In the genomic region with DNA sequence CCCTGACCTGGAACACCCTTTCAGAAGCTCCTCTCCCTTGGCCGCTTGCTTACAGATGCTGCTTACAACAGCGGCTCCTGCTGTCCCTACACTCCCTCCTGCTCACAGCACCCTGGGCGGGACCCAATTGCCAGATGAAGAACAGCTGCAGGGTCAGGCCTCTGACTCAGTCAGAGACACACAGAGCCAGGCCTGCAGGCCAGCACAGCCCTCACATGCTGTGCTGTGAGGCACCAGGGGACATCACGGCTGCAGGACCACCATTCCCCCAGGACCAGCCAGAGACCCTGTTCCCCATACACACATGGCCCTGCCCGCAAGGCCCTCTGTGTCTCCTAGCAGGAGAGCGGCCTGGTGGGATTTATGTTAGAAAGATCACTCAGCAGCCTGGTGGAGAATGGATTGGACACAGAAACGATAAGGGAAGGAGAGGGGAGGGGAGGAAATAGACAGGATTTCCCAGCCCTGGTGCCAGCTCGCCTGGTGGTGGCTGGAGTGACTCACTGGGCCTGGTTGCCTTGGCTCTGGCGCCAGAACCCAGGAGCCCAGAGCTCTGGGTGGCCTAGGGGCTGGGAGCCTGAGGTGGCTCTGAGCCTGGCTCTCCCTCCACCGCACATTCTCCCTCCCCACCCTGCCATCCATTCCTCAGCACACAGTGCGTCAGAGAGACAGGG, we compare ENCODE assay signal across 8 cellular contexts. TPM values are rescaled to one million over a fixed set of nuclear protein-coding genes. Genes with fewer than 3 reads are reported as not detected.
DNase-seq lines count a peak whose midpoint lies in the region; ATAC-seq and TF ChIP-seq lines count a peak whose summit lies in the region.

No MANE protein-coding gene starts in this region.

- peaks cover 5 to 23% of the 10 kb centered on the region in 2 donors for H3K4me1 ChIP-seq in breast epithelium

- no peaks in the 10 kb centered on the region for H3K9me3 Mint-ChIP-seq in stimulated activated effector memory CD8-positive, alpha-beta T cell treated with anti-CD3 and anti-CD28 coated beads, Interleukin-12 subunit alpha, Interleukin-12 subunit beta, amount 100 ng/mL, for 72 hours

- H3K36me3 ChIP-seq in breast epithelium, result no peaks in the 10 kb centered on the region

- H3K27ac ChIP-seq in breast epithelium, result peak overlapping the region; percentile 80 to 90

- H3K27me3 ChIP-seq in breast epithelium, result no peaks in the 10 kb centered on the region

- H3K27ac Mint-ChIP-seq in stimulated activated effector memory CD8-positive, alpha-beta T cell treated with anti-CD3 and anti-CD28 coated beads, Interleukin-12 subunit alpha, Interleukin-12 subunit beta, amount 100 ng/mL, for 72 hours, result peak overlapping the region; percentile 70

- no peak overlapping the region for H3K4me3 ChIP-seq in breast epithelium

- H3K36me3 Mint-ChIP-seq in stimulated activated effector memory CD8-positive, alpha-beta T cell treated with anti-CD3 and anti-CD28 coated beads, Interleukin-12 subunit alpha, Interleukin-12 subunit beta, amount 100 ng/mL, for 72 hours, result no peaks in the 10 kb centered on the region

- DNase-seq in AG09319 (ENCODE audit: extremely low read depth, low read depth) (peak; percentile 89), NCI-H1694 (lab: John Stamatoyannopoulos, UW) (peak; percentile 33), breast epithelium (ENCODE audit: low spot score in 2 of 2) (peak; percentile 57 to 65), kidney tubule cell (ENCODE audit: low spot score) (peak; percentile 78), DMS79 treated with DMSO at 0.1 percent for 48 hours (lab: John Stamatoyannopoulos, UW) (no peak), NCI-H187 (lab: John Stamatoyannopoulos, UW) (no peak), NCI-H1436 treated with DMSO at 0.1 percent for 48 hours (lab: John Stamatoyannopoulos, UW) (no peak)
- no peak for DNase-seq in stimulated activated effector memory CD8-positive, alpha-beta T cell treated with anti-CD3 and anti-CD28 coated beads, Interleukin-12 subunit alpha, Interleukin-12 subunit beta, amount 100 ng/mL, for 72 hours (ENCODE audit: low spot score in 2 of 2)

- intact Hi-C loops in breast epithelium (cut with DNase I; ENCODE audit: low total_unique reads), result no loop called here

- TF ChIP-seq POLR2A in breast epithelium (IDR thresholded peaks at IDR 0.05), result no peak

- peak; percentile 80 for ATAC-seq in stimulated activated effector memory CD8-positive, alpha-beta T cell treated with anti-CD3 and anti-CD28 coated beads, Interleukin-12 subunit alpha, Interleukin-12 subunit beta, amount 100 ng/mL, for 72 hours

- peak overlapping the region; percentile 46 for H3K4me3 Mint-ChIP-seq in stimulated activated effector memory CD8-positive, alpha-beta T cell treated with anti-CD3 and anti-CD28 coated beads, Interleukin-12 subunit alpha, Interleukin-12 subunit beta, amount 100 ng/mL, for 72 hours

- H3K9me3 ChIP-seq in breast epithelium, result no peaks in the 10 kb centered on the region

- H3K4me1 Mint-ChIP-seq in stimulated activated effector memory CD8-positive, alpha-beta T cell treated with anti-CD3 and anti-CD28 coated beads, Interleukin-12 subunit alpha, Interleukin-12 subunit beta, amount 100 ng/mL, for 72 hours, result peaks cover 30% of the 10 kb centered on the region

- TF ChIP-seq CTCF in AG09319 (IDR thresholded peaks at IDR 0.05; ENCODE audit: low read depth, low read length) (peak; percentile 89), breast epithelium (IDR thresholded peaks at IDR 0.05) (no peak)

RNA-seq across cellular contexts. Expression of a gene that starts 6.7 kb away (rescaled TPM):
- total RNA-seq in breast epithelium, result 1 to 10 TPM; 2.8 to 6.1 (median 3.6) TPM

RNA-seq across cellular contexts. Expression of a gene that starts 29.2 kb away (rescaled TPM):
- total RNA-seq in breast epithelium, result not detected

RNA-seq across cellular contexts. Expression of a gene that starts 39.3 kb away (rescaled TPM):
- total RNA-seq in breast epithelium, result under 1 TPM in 1 of 3 donors, not detected in 2; 0.33 TPM

RNA-seq across cellular contexts. Expression of a gene that starts 54.6 kb away (rescaled TPM):
- total RNA-seq in breast epithelium, result 10 to 100 TPM in 1 of 3 donors, 1 to 10 TPM in 2; 4.3 to 23.5 (median 4.5) TPM

Comparison
In these comparisons a context has a peak if more than half of its experiments do, and no peak if none do; other contexts are left out.
1. DNase-seq: peak in AG09319 (single experiment), NCI-H1694 (single experiment), breast epithelium (2 of 2) and kidney tubule cell (single experiment); none in stimulated activated effector memory CD8-positive, alpha-beta T cell treated with anti-CD3 and anti-CD28 coated beads, Interleukin-12 subunit alpha, Interleukin-12 subunit beta, amount 100 ng/mL, for 72 hours (0 of 2), DMS79 treated with DMSO at 0.1 percent for 48 hours (single experiment), NCI-H187 (0 of 2) and NCI-H1436 treated with DMSO at 0.1 percent for 48 hours (single experiment).